ENCODE assay signal across 13 cellular contexts in genomic region chr3:196440041-196440537, GRCh38. TPM values are rescaled to one million over a fixed set of nuclear protein-coding genes. Genes with fewer than 3 reads are reported as not detected.
DNase-seq lines count a peak whose midpoint lies in the region; ATAC-seq and TF ChIP-seq lines count a peak whose summit lies in the region.
"Had no signal": no experiment of that assay in that cellular context is flagged by ENCODE, and none has a peak within 500 bp of the region (broad histone marks: within the 10 kb centered on the region; RNA-seq: fewer than 3 reads in every experiment).

No MANE protein-coding gene starts in this region.

- no peaks in the 10 kb centered on the region for H3K36me3 Mint-ChIP-seq in activated CD4-positive, alpha-beta T cell treated with anti-CD3 and anti-CD28 coated beads, Interleukin-2, amount 10 ng/mL, durations not matched to agents 7 days and 5 days (ENCODE audit: low read depth)
- H3K36me3 Mint-ChIP-seq in activated CD4-positive, alpha-beta T cell treated with anti-CD3 and anti-CD28 coated beads for 36 hours (ENCODE audit: low read depth): no peaks in the 10 kb centered on the region
- no peaks in the 10 kb centered on the region for H3K36me3 Mint-ChIP-seq in natural killer cell

- ATAC-seq in activated CD4-positive, alpha-beta T cell treated with anti-CD3 and anti-CD28 coated beads for 36 hours: no peak
- ATAC-seq in HG03196 (IDR thresholded peaks at IDR 0.05; ENCODE audit: unreplicated experiment): peak; percentile 47
- ATAC-seq in HG02970 (IDR thresholded peaks at IDR 0.05; ENCODE audit: low FRiP score, unreplicated experiment): no peak
- no peak for ATAC-seq in natural killer cell
- no peak for ATAC-seq in HG03135 (IDR thresholded peaks at IDR 0.05; ENCODE audit: unreplicated experiment)

- H3K9me3 Mint-ChIP-seq in activated CD4-positive, alpha-beta T cell treated with anti-CD3 and anti-CD28 coated beads, Interleukin-2, amount 10 ng/mL, durations not matched to agents 7 days and 5 days: no peaks in the 10 kb centered on the region
- H3K9me3 Mint-ChIP-seq in activated CD4-positive, alpha-beta T cell treated with anti-CD3 and anti-CD28 coated beads for 36 hours (ENCODE audit: low read depth): no peaks in the 10 kb centered on the region
- no peaks in the 10 kb centered on the region for H3K9me3 Mint-ChIP-seq in natural killer cell
- H3K9me3 Mint-ChIP-seq: neural crest cell had no signal

- no peak overlapping the region for H3K4me3 Mint-ChIP-seq in activated CD4-positive, alpha-beta T cell treated with anti-CD3 and anti-CD28 coated beads, Interleukin-2, amount 10 ng/mL, durations not matched to agents 7 days and 5 days
- no peak overlapping the region for H3K4me3 Mint-ChIP-seq in activated CD4-positive, alpha-beta T cell treated with anti-CD3 and anti-CD28 coated beads for 36 hours
- no peak overlapping the region for H3K4me3 Mint-ChIP-seq in natural killer cell
- H3K4me3 Mint-ChIP-seq: neural crest cell had no signal

- intact Hi-C loops in activated CD4-positive, alpha-beta T cell treated with anti-CD3 and anti-CD28 coated beads for 36 hours (cut with DNase I, micrococcal nuclease): no loop called here
- intact Hi-C loops in natural killer cell (cut with micrococcal nuclease): no loop called here

- DNase-seq in activated CD4-positive, alpha-beta T cell treated with anti-CD3 and anti-CD28 coated beads, Interleukin-2, amount 10 ng/mL, durations not matched to agents 7 days and 5 days: no peak
- DNase-seq in activated CD4-positive, alpha-beta T cell treated with anti-CD3 and anti-CD28 coated beads for 36 hours: no peak
- DNase-seq in fibroblast of gingiva (ENCODE audit: low read depth) (peak; percentile 84), stromal cell of bone marrow (ENCODE audit: low read depth) (peak; percentile 54), natural killer cell (no peak)
- DNase-seq: dorsolateral prefrontal cortex; NCI-H2029; Peyer's patch; stimulated activated CD4-positive, alpha-beta T cell treated with anti-CD3 and anti-CD28 coated beads, Interleukin-2, amount 100 ng/mL, for 48 hours had no signal

- CTCF ChIA-PET in activated CD4-positive, alpha-beta T cell treated with anti-CD3 and anti-CD28 coated beads, Interleukin-2, amount 10 ng/mL, durations not matched to agents 7 days and 5 days (lab: Charles Lee): interaction anchor here (1.0 to 1.6 kb wide), 4 partner anchors 8 to 78 kb away, joined by 3 to 5 read pairs (median 3); partner anchors contain the start of gene UBXN7
- CTCF ChIA-PET in activated CD4-positive, alpha-beta T cell treated with anti-CD3 and anti-CD28 coated beads for 36 hours (lab: Charles Lee): interaction anchor here (0.7 kb wide), 1 partner anchor 60 kb away, joined by 3 read pairs; no protein-coding TSS in a partner anchor

- peaks cover 18% of the 10 kb centered on the region for H3K4me1 Mint-ChIP-seq in activated CD4-positive, alpha-beta T cell treated with anti-CD3 and anti-CD28 coated beads, Interleukin-2, amount 10 ng/mL, durations not matched to agents 7 days and 5 days
- peaks cover 21% of the 10 kb centered on the region for H3K4me1 Mint-ChIP-seq in activated CD4-positive, alpha-beta T cell treated with anti-CD3 and anti-CD28 coated beads for 36 hours
- H3K4me1 Mint-ChIP-seq in natural killer cell: peaks cover 0 to 6% of the 10 kb centered on the region in 2 donors
- H3K4me1 Mint-ChIP-seq: neural crest cell had no signal

- TF ChIP-seq CTCF in natural killer cell (IDR thresholded peaks at IDR 0.05): no peak

- peak overlapping the region; percentile 66 for H3K27ac Mint-ChIP-seq in activated CD4-positive, alpha-beta T cell treated with anti-CD3 and anti-CD28 coated beads, Interleukin-2, amount 10 ng/mL, durations not matched to agents 7 days and 5 days
- no peak overlapping the region for H3K27ac Mint-ChIP-seq in activated CD4-positive, alpha-beta T cell treated with anti-CD3 and anti-CD28 coated beads for 36 hours
- no peak overlapping the region for H3K27ac Mint-ChIP-seq in natural killer cell

- POLR2A ChIA-PET in activated CD4-positive, alpha-beta T cell treated with anti-CD3 and anti-CD28 coated beads, Interleukin-2, amount 10 ng/mL, durations not matched to agents 7 days and 5 days (lab: Charles Lee): no interaction called here
- POLR2A ChIA-PET in activated CD4-positive, alpha-beta T cell treated with anti-CD3 and anti-CD28 coated beads for 36 hours (lab: Charles Lee): interaction anchor here (0.7 kb wide), 1 partner anchor 238 kb away, joined by 4 read pairs; no protein-coding TSS in a partner anchor

- no peaks in the 10 kb centered on the region for H3K27me3 Mint-ChIP-seq in activated CD4-positive, alpha-beta T cell treated with anti-CD3 and anti-CD28 coated beads, Interleukin-2, amount 10 ng/mL, durations not matched to agents 7 days and 5 days
- no peaks in the 10 kb centered on the region for H3K27me3 Mint-ChIP-seq in activated CD4-positive, alpha-beta T cell treated with anti-CD3 and anti-CD28 coated beads for 36 hours
- H3K27me3 Mint-ChIP-seq in natural killer cell (ENCODE audit: low read depth in 2 of 2): no peaks in the 10 kb centered on the region

RNA-seq across cellular contexts. Expression of gene UBXN7, which starts 7.9 kb away (rescaled TPM):
- 10 to 100 TPM; 54.4 to 64.8 TPM for total RNA-seq in activated CD4-positive, alpha-beta T cell treated with anti-CD3 and anti-CD28 coated beads, Interleukin-2, amount 10 ng/mL, durations not matched to agents 7 days and 5 days
- total RNA-seq in activated CD4-positive, alpha-beta T cell treated with anti-CD3 and anti-CD28 coated beads for 36 hours: 100 to 1,000 TPM in 1 of 2 experiments, 10 to 100 TPM in 1; 67.2 to 102 TPM
- total RNA-seq in natural killer cell: 10 to 100 TPM; 82.0 to 97.2 (median 82.4) TPM

Comparison
In these comparisons a context has a peak if more than half of its experiments do, and no peak if none do; other contexts are left out.
1. DNase-seq: peak in fibroblast of gingiva (single experiment) and stromal cell of bone marrow (single experiment); none in activated CD4-positive, alpha-beta T cell treated with anti-CD3 and anti-CD28 coated beads, Interleukin-2, amount 10 ng/mL, durations not matched to agents 7 days and 5 days (single experiment), activated CD4-positive, alpha-beta T cell treated with anti-CD3 and anti-CD28 coated beads for 36 hours (single experiment) and natural killer cell (single experiment).